Comparison of ENCODE assay signal across 4 cellular contexts in the genomic region with DNA sequence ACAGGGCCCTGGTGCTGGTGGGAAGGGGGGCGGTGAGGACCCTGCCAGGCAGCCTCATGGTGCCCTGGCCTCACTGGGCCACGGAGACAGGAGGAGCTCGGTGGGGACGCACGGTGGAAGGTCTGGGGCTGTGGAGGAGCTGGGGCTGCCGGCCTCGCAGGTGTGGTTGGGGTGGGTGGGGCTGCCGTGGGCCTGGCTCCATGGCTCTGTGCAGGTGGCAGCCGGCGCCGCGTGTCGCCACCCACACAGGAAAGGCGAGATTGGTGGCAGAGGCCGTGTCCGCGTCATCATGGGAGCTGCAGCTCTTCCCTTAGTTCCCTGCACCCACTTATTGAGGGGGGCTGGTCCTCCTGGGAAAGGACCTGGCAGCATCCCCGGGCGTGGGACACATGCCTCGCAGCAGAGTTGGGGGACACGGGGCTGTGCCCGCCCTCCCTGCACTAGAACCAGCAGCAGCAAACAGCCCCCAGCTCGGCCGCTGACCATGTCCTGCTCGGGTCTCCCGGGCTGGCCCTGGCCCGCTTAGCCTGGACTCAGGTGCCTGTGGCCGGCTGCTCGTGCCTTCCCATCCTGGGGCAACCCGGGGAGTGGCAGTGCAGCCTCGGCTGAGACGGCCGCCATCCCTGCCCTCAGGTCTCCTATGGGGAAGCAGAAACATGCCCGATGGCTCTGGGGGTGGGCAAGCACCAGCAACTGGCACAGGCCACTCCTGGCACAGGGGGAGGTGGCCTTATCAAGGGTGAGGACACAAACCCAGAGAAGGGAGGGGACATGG.
"Had no signal": no experiment of that assay in that cellular context is flagged by ENCODE, and none has a peak within 500 bp of the region (broad histone marks: within the 10 kb centered on the region; RNA-seq: fewer than 3 reads in every experiment).

No MANE protein-coding gene starts in this region.

- DNase-seq: H9, HCEC 1CT, KBM-7 had no signal

- H3K4me2 ChIP-seq: GM23338 had no signal

- ATAC-seq: GM23338 had no signal

- H2AFZ ChIP-seq: GM23338 had no signal

- H3K4me3 ChIP-seq: GM23338 had no signal
